1 cellular context compared by ENCODE assay signal in the genomic region with DNA sequence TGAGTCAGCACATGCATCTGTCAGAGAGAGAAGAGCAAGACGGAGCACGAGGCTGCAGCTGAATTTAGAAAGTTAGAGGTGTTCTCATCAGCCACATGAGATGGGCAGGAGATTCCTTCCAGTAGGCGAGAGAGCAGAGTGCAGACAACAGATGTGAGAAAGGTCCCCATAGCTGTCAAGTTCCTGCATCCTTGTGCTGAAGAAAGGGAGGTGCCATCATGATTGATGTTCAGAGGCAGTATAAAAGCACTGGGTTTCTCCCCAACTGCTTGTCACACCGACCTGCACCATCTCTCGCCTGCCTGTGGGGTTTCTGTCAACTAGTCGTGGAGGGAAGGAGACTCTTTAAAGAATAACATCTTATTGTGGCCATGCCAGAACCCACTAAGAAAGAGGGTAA.
TF ChIP-seq lines count a peak whose summit lies in the region.

Gene MYBPC1, plus strand, starts transcription at position 272 of the 400 bp plus-strand sequence. Its CDS starts 100 bp downstream, at position 372.

TF ChIP-seq in A549, 52 proteins besides CTCF, POLR2A, EP300 and RAD21:
- no peak for TF ChIP-seq USF2 (IDR thresholded peaks at IDR 0.05)
- TF ChIP-seq, protein P1, sequence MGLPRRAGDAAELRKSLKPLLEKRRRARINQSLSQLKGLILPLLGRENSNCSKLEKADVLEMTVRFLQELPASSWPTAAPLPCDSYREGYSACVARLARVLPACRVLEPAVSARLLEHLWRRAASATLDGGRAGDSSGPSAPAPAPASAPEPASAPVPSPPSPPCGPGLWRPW (IDR thresholded peaks at IDR 0.05): no peak
- no peak for TF ChIP-seq ESRRA (IDR thresholded peaks at IDR 0.05; ENCODE audit: borderline replicate concordance, low read length)
- TF ChIP-seq, protein P2, sequence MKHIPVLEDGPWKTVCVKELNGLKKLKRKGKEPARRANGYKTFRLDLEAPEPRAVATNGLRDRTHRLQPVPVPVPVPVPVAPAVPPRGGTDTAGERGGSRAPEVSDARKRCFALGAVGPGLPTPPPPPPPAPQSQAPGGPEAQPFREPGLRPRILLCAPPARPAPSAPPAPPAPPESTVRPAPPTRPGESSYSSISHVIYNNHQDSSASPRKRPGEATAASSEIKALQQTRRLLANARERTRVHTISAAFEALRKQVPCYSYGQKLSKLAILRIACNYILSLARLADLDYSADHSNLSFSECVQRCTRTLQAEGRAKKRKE (CRISPR knock-in tag; IDR thresholded peaks at IDR 0.05; ENCODE audit: low read depth): no peak
- no peak for TF ChIP-seq RARB (CRISPR knock-in tag; IDR thresholded peaks at IDR 0.05)
- TF ChIP-seq CBX2 (IDR thresholded peaks at IDR 0.05; ENCODE audit: borderline replicate concordance, low read depth): no peak
- no peak for TF ChIP-seq ZSCAN20 (CRISPR knock-in tag; IDR thresholded peaks at IDR 0.05)
- no peak for TF ChIP-seq HEYL (CRISPR knock-in tag; IDR thresholded peaks at IDR 0.05)
- no peak for TF ChIP-seq E2F6 (IDR thresholded peaks at IDR 0.05; ENCODE audit: borderline replicate concordance, low read depth)
